In genomic region chr2:27369471-27370025, GRCh38 we compare ENCODE assay signal across 8 cellular contexts. TPM values are rescaled to one million over a fixed set of nuclear protein-coding genes. Genes with fewer than 3 reads are reported as not detected.
DNase-seq lines count a peak whose midpoint lies in the region; ATAC-seq and TF ChIP-seq lines count a peak whose summit lies in the region.

No MANE protein-coding gene starts in this region.

- peaks cover 38% of the 10 kb centered on the region for H3K4me1 Mint-ChIP-seq in brain

- H3K4me3 Mint-ChIP-seq in brain: peak overlapping the region; percentile 85 to 98 (median 92)

- H3K4me3 ChIP-seq in iPS-18a (ENCODE audit: low read length): peak overlapping the region; percentile 98
- H3K4me3 ChIP-seq in skeletal muscle cell (ENCODE audit: low read depth, low read length): peak overlapping the region; percentile 83

- H3K9ac ChIP-seq in iPS-18a (ENCODE audit: low read length): peak overlapping the region; percentile 88

- TF ChIP-seq CTCF in brain (conservative IDR thresholded peaks at IDR 0.05): no peak

- H3K27ac Mint-ChIP-seq in brain: peak overlapping the region; percentile 83 to 98 (median 98)

- H3K9me3 ChIP-seq in iPS-18a (ENCODE audit: control insufficient read depth, low read depth, low read length): no peaks in the 10 kb centered on the region

- peaks cover 0 to 6% (median 0%) of the 10 kb centered on the region in 5 experiments for H3K9me3 Mint-ChIP-seq in brain

- peaks cover 8% of the 10 kb centered on the region for H3K27me3 Mint-ChIP-seq in brain

- H3K27ac ChIP-seq in iPS-18a (ENCODE audit: low read length): peak overlapping the region; percentile 33

- ATAC-seq in GM21825 (IDR thresholded peaks at IDR 0.05; ENCODE audit: unreplicated experiment) (peak; percentile 5), HG03565 (IDR thresholded peaks at IDR 0.05; ENCODE audit: unreplicated experiment) (no peak)

- H3K36me3 Mint-ChIP-seq in brain: peaks cover 68% of the 10 kb centered on the region

- peak; percentile 34 for DNase-seq in DMS 273 treated with DMSO at 0.1 percent for 48 hours (lab: John Stamatoyannopoulos, UW)
- peak; percentile 79 for DNase-seq in NCI-H2171 treated with DMSO at 0.1 percent for 48 hours (lab: John Stamatoyannopoulos, UW)
- DNase-seq in skeletal muscle cell (ENCODE audit: low read depth): no peak
- no peak for DNase-seq in activated CD4-positive, CD25-positive, alpha-beta regulatory T cell (lab: John Stamatoyannopoulos, UW)

- H3K27me3 ChIP-seq in iPS-18a (ENCODE audit: control insufficient read depth, insufficient read depth, low read length): no peaks in the 10 kb centered on the region

- H3K4me1 ChIP-seq in iPS-18a (ENCODE audit: control insufficient read depth, low read depth, low read length): peaks cover 11% of the 10 kb centered on the region

- peaks cover 47% of the 10 kb centered on the region for H3K36me3 ChIP-seq in iPS-18a (ENCODE audit: control insufficient read depth, low read depth, low read length)

RNA-seq across cellular contexts. Expression of gene EIF2B4, which starts 0.6 kb away (rescaled TPM):
- 43.6 TPM for polyA plus RNA-seq in brain (ENCODE audit: insufficient read depth, low read depth, low replicate concordance)

RNA-seq across cellular contexts. Expression of gene SNX17, which starts 0.9 kb away (rescaled TPM):
- polyA plus RNA-seq in brain (ENCODE audit: insufficient read depth, low read depth, low replicate concordance): 112 TPM

RNA-seq across cellular contexts. Expression of gene ZNF513, which starts 11.0 kb away (rescaled TPM):
- 15.3 TPM for polyA plus RNA-seq in brain (ENCODE audit: insufficient read depth, low read depth, low replicate concordance)

RNA-seq across cellular contexts. Expression of gene GTF3C2, which starts 13.0 kb away (rescaled TPM):
- 35.9 TPM for polyA plus RNA-seq in brain (ENCODE audit: insufficient read depth, low read depth, low replicate concordance)

RNA-seq across cellular contexts. Expression of gene PPM1G, which starts 39.8 kb away (rescaled TPM):
- 160 TPM for polyA plus RNA-seq in brain (ENCODE audit: insufficient read depth, low read depth, low replicate concordance)

Comparison
In these comparisons a context has a peak if more than half of its experiments do, and no peak if none do; other contexts are left out.
1. DNase-seq: peak in DMS 273 treated with DMSO at 0.1 percent for 48 hours (single experiment) and NCI-H2171 treated with DMSO at 0.1 percent for 48 hours (single experiment); none in skeletal muscle cell (single experiment) and activated CD4-positive, CD25-positive, alpha-beta regulatory T cell (0 of 4).